8 cellular contexts compared by ENCODE assay signal in genomic region chr7:17940302-17941170, GRCh38. TPM values are rescaled to one million over a fixed set of nuclear protein-coding genes. Genes with fewer than 3 reads are reported as not detected.
DNase-seq lines count a peak whose midpoint lies in the region; ATAC-seq, FAIRE-seq and TF ChIP-seq lines count a peak whose summit lies in the region.

Gene SNX13, minus strand, starts transcription at chr7:17940494. Its CDS starts 199 bp downstream, at chr7:17940295.

- H3K4me1 ChIP-seq in BLaER1 (peaks cover 30% of the 10 kb centered on the region), colonic mucosa (no peaks in the 10 kb centered on the region)

- TF ChIP-seq CTCF in colonic mucosa (IDR thresholded peaks at IDR 0.05): no peak

- FAIRE-seq in GM19239 (lab: Jason Lieb, UNC): peak; percentile 91

- H3K27ac ChIP-seq in BLaER1: peak within 1 kb of the TSS; percentile 90
- peak within 1 kb of the TSS; percentile 75 for H3K27ac ChIP-seq in colonic mucosa
- peak within 1 kb of the TSS; percentile 89 for H3K27ac ChIP-seq in layer of hippocampus (ENCODE audit: low read depth, low read length)

- intact Hi-C loops in colonic mucosa (cut with DNase I): no loop called here

- H3K36me3 ChIP-seq in BLaER1 (no peaks in the 10 kb centered on the region), colonic mucosa (no peaks in the 10 kb centered on the region)

- peak; percentile 91 for ATAC-seq in HG03457 (IDR thresholded peaks at IDR 0.05; ENCODE audit: unreplicated experiment)

- H3K4me2 ChIP-seq in BLaER1: peak within 1 kb of the TSS; percentile 81

- H3K4me3 ChIP-seq in BLaER1 (peak within 1 kb of the TSS; percentile 90), colonic mucosa (peak within 1 kb of the TSS; percentile 62)

- H4K20me1 ChIP-seq in BLaER1: 0 out of 2 replicates have a peak, but pooled peaks cover 4% of the 10 kb centered on the region

- no peaks in the 10 kb centered on the region for H3K9me3 ChIP-seq in BLaER1
- H3K9me3 ChIP-seq in colonic mucosa: no peaks in the 10 kb centered on the region

- DNase-seq in GM19239 (ENCODE audit: insufficient read length, low spot score): peak; percentile 58
- DNase-seq in NCI-H524 (lab: John Stamatoyannopoulos, UW): peak; percentile 69 to 89
- peak; percentile 86 to 87 for DNase-seq in activated CD4-positive, alpha-beta T cell treated with anti-CD3 and anti-CD28 coated beads for 4 hours
- peak; percentile 92 for DNase-seq in colonic mucosa
- peak; percentile 81 to 84 for DNase-seq in stimulated activated CD4-positive, alpha-beta T cell treated with anti-CD3 and anti-CD28 coated beads, Interleukin-1b, Interleukin-23, amount 100 ng/mL, for 4 hours (ENCODE audit: low read depth in 2 of 2)

- H3K9ac ChIP-seq in BLaER1: peak within 1 kb of the TSS; percentile 92
- H3K9ac ChIP-seq in colonic mucosa (ENCODE audit: low read depth in 2 of 2, low read length in 2 of 2): peak within 1 kb of the TSS; percentile 91 to 96

- H3K27me3 ChIP-seq in BLaER1: no peaks in the 10 kb centered on the region
- H3K27me3 ChIP-seq in colonic mucosa: no peaks in the 10 kb centered on the region
- H3K27me3 ChIP-seq in layer of hippocampus (ENCODE audit: control insufficient read depth, insufficient read depth, low read length): no peaks in the 10 kb centered on the region

RNA-seq across cellular contexts. Expression of gene SNX13, which starts in this region (rescaled TPM):
- 10 to 100 TPM; 52.5 to 71.4 TPM for total RNA-seq in colonic mucosa

Comparison
In these comparisons a context has a peak if more than half of its experiments do, and no peak if none do; other contexts are left out.
1. Peak in every context shown above with its lines: DNase-seq, ATAC-seq, H3K4me3 ChIP-seq and H3K27ac ChIP-seq.